In genomic region chr19:942133-942645, GRCh38 we compare ENCODE assay signal across 30 cellular contexts. TPM values are rescaled to one million over a fixed set of nuclear protein-coding genes. Genes with fewer than 3 reads are reported as not detected.
DNase-seq lines count a peak whose midpoint lies in the region; ATAC-seq and TF ChIP-seq lines count a peak whose summit lies in the region.
"Had no signal": no experiment of that assay in that cellular context is flagged by ENCODE, and none has a peak within 500 bp of the region (broad histone marks: within the 10 kb centered on the region; RNA-seq: fewer than 3 reads in every experiment).

No MANE protein-coding gene starts in this region.

- DNase-seq in cardiac muscle cell (ENCODE audit: low read depth in 1 of 2, low spot score in 1 of 2): no peak
- no peak for DNase-seq in left cardiac atrium
- no peak for DNase-seq in PC-3
- DNase-seq in dermis blood vessel endothelial cell: peak; percentile 69
- no peak for DNase-seq in stimulated activated effector memory CD8-positive, alpha-beta T cell treated with anti-CD3 and anti-CD28 coated beads, Interleukin-12 subunit alpha, Interleukin-12 subunit beta, amount 100 ng/mL, for 72 hours (ENCODE audit: low spot score in 2 of 2)
- DNase-seq in transverse colon: no peak
- no peak for DNase-seq in T-helper 2 cell
- DNase-seq: 8988T; C1 segment of cervical spinal cord; Caco-2; CD4-positive, alpha-beta memory T cell; EL; GDM1; HCEC 1CT; NCI-H1048; NCI-H1417; NCI-H1694; NCI-H2081; NCI-H2171; NCI-H226; NCI-H510A; NCI-H69; Peyer's patch; SHP77 treated with DMSO at 0.1 percent for 48 hours; SW 1271 had no signal

- H3K36me3 ChIP-seq in cardiac muscle cell: peaks cover 4% of the 10 kb centered on the region
- no peaks in the 10 kb centered on the region for H3K36me3 ChIP-seq in PC-3 (ENCODE audit: low read depth, low read length)
- H3K36me3 ChIP-seq in transverse colon: no peaks in the 10 kb centered on the region
- H3K36me3 ChIP-seq: Peyer's patch had no signal

- H3K27ac ChIP-seq in cardiac muscle cell (peak overlapping the region; percentile 34), PC-3 (ENCODE audit: low read length) (no peak overlapping the region), transverse colon (no peak overlapping the region)
- H3K27ac ChIP-seq: KMS-11, Peyer's patch had no signal

- H4K20me1 ChIP-seq in PC-3 (ENCODE audit: low read length): no peaks in the 10 kb centered on the region

- H3K36me3 Mint-ChIP-seq in stimulated activated effector memory CD8-positive, alpha-beta T cell treated with anti-CD3 and anti-CD28 coated beads, Interleukin-12 subunit alpha, Interleukin-12 subunit beta, amount 100 ng/mL, for 72 hours: peaks cover 34% of the 10 kb centered on the region
- H3K36me3 Mint-ChIP-seq: CD4-positive, alpha-beta memory T cell had no signal

- no TSS peak for BruUV-seq in PC-3 (replicated peaks; lab: Mats Ljungman, UMichigan)

- CTCF ChIA-PET in PC-3 (lab: Charles Lee): no interaction called here

- H3K4me3 ChIP-seq in cardiac muscle cell (no peak overlapping the region), PC-3 (ENCODE audit: low read length) (peak overlapping the region; percentile 64; the same call in 1 of the 2 replicates), transverse colon (no peak overlapping the region)
- H3K4me3 ChIP-seq: GM12878 had no signal

- no peak overlapping the region for H3K27ac Mint-ChIP-seq in stimulated activated effector memory CD8-positive, alpha-beta T cell treated with anti-CD3 and anti-CD28 coated beads, Interleukin-12 subunit alpha, Interleukin-12 subunit beta, amount 100 ng/mL, for 72 hours

- H3K27me3 ChIP-seq in cardiac muscle cell (no peaks in the 10 kb centered on the region), PC-3 (ENCODE audit: low read length) (no peaks in the 10 kb centered on the region), transverse colon (no peaks in the 10 kb centered on the region)
- H3K27me3 ChIP-seq: Peyer's patch had no signal

- no peak overlapping the region for H2AFZ ChIP-seq in PC-3 (ENCODE audit: low read length)

- no peak for TF ChIP-seq CTCF in cardiac muscle cell (IDR thresholded peaks at IDR 0.05; ENCODE audit: low read depth, low read length)
- no peak for TF ChIP-seq CTCF in PC-3 (conservative IDR thresholded peaks at IDR 0.05; ENCODE audit: low read depth, low read length)
- no peak for TF ChIP-seq CTCF in transverse colon (IDR thresholded peaks at IDR 0.05)

- peak overlapping the region; percentile 69 for H3K4me3 Mint-ChIP-seq in stimulated activated effector memory CD8-positive, alpha-beta T cell treated with anti-CD3 and anti-CD28 coated beads, Interleukin-12 subunit alpha, Interleukin-12 subunit beta, amount 100 ng/mL, for 72 hours

- 89% methylated on average over 28 of the region's 32 CpGs; no CpG with 5 or more reads in 1 of the 2 donors for WGBS in transverse colon (ENCODE audit: low coverage in 1 of 2), 2 donors

- in situ Hi-C loops in transverse colon (cut with MboI; ENCODE audit: low pct_ligation_motif_present in 1 of 4, low pct_unique_long_range_greater_than_20kb in 1 of 4, low sequenced_read_pairs in 3 of 4): no loop called here

- H3K79me2 ChIP-seq in PC-3 (ENCODE audit: low read length): peaks cover 4% of the 10 kb centered on the region; the same call in 1 of the 2 replicates

- H3K9me2 ChIP-seq in PC-3 (replicated peaks; ENCODE audit: low read length): no peaks in the 10 kb centered on the region

- no peaks in the 10 kb centered on the region for H3K9me3 ChIP-seq in cardiac muscle cell (ENCODE audit: low read depth)
- no peaks in the 10 kb centered on the region for H3K9me3 ChIP-seq in PC-3 (ENCODE audit: low read length)
- no peaks in the 10 kb centered on the region for H3K9me3 ChIP-seq in transverse colon
- H3K9me3 ChIP-seq: Caco-2, Peyer's patch had no signal

- intact Hi-C loops in left cardiac atrium (cut with DNase I) (no loop called here), PC-3 (cut with micrococcal nuclease) (no loop called here), transverse colon (cut with DNase I; ENCODE audit: low total_unique reads) (no loop called here)

- H3K4me1 Mint-ChIP-seq in stimulated activated effector memory CD8-positive, alpha-beta T cell treated with anti-CD3 and anti-CD28 coated beads, Interleukin-12 subunit alpha, Interleukin-12 subunit beta, amount 100 ng/mL, for 72 hours: peaks cover 28% of the 10 kb centered on the region

- peak overlapping the region; percentile 85 for H3K4me2 ChIP-seq in PC-3 (ENCODE audit: low read length)

- H3K9ac ChIP-seq in PC-3 (ENCODE audit: low read length): no peak overlapping the region

- ATAC-seq in left cardiac atrium (no peak), PC-3 (no peak), GM21825 (IDR thresholded peaks at IDR 0.05; ENCODE audit: unreplicated experiment) (no peak)
- ATAC-seq in stimulated activated effector memory CD8-positive, alpha-beta T cell treated with anti-CD3 and anti-CD28 coated beads, Interleukin-12 subunit alpha, Interleukin-12 subunit beta, amount 100 ng/mL, for 72 hours: no peak
- ATAC-seq: GM12878 had no signal

- no peak for TF ChIP-seq POLR2A in transverse colon (IDR thresholded peaks at IDR 0.05)

- no peaks in the 10 kb centered on the region for H3K4me1 ChIP-seq in cardiac muscle cell (ENCODE audit: low read depth)
- H3K4me1 ChIP-seq in PC-3 (ENCODE audit: insufficient read depth, low read length): peaks cover 17% of the 10 kb centered on the region; the same call in 1 of the 2 replicates
- peaks cover 11 to 43% (median 24%) of the 10 kb centered on the region in 4 donors for H3K4me1 ChIP-seq in transverse colon

- H3K9me3 Mint-ChIP-seq in stimulated activated effector memory CD8-positive, alpha-beta T cell treated with anti-CD3 and anti-CD28 coated beads, Interleukin-12 subunit alpha, Interleukin-12 subunit beta, amount 100 ng/mL, for 72 hours: no peaks in the 10 kb centered on the region

- POLR2A ChIA-PET in PC-3 (lab: Charles Lee; ENCODE audit: unreplicated experiment): no interaction called here

- no peaks in the 10 kb centered on the region for H3F3A ChIP-seq in PC-3 (ENCODE audit: low read length, unreplicated experiment)

- TF ChIP-seq EP300 in transverse colon (IDR thresholded peaks at IDR 0.05; ENCODE audit: low read depth): no peak

RNA-seq across cellular contexts. Expression of gene ARID3A, which starts 16.4 kb away (rescaled TPM):
- 59.7 and 62.3 TPM in 2 replicates for total RNA-seq in cardiac muscle cell
- 39.1 and 48.7 TPM in 2 replicates for polyA plus RNA-seq in cardiac muscle cell
- 1 to 10 TPM; 5.3 to 5.8 TPM for total RNA-seq in left cardiac atrium
- 5.6 and 13.9 TPM in 2 replicates for total RNA-seq in PC-3 (2014; rRNA removed)
- total RNA-seq in dermis blood vessel endothelial cell: 9.0 and 9.7 TPM in 2 replicates
- total RNA-seq in transverse colon: 1 to 10 TPM; 2.2 to 8.7 (median 4.3) TPM

RNA-seq across cellular contexts. Expression of gene KISS1R, which starts 25.1 kb away (rescaled TPM):
- total RNA-seq in cardiac muscle cell: 0.46 and 1.2 TPM in 2 replicates
- polyA plus RNA-seq in cardiac muscle cell: 1.9 and 3.2 TPM in 2 replicates
- total RNA-seq in left cardiac atrium: not detected
- total RNA-seq in PC-3 (2014; rRNA removed): 1.2 and 3.9 TPM in 2 replicates
- not detected in 2 replicates for total RNA-seq in dermis blood vessel endothelial cell
- total RNA-seq in transverse colon: not detected
- total RNA-seq: HT1080, Peyer's patch had no signal

RNA-seq across cellular contexts. Expression of gene R3HDM4, which starts 29.2 kb away (rescaled TPM):
- total RNA-seq in cardiac muscle cell (60.3 and 66.2 TPM in 2 replicates), left cardiac atrium (10 to 100 TPM; 18.3 to 31.6 TPM), PC-3 (2014; rRNA removed) (34.0 and 44.9 TPM in 2 replicates), dermis blood vessel endothelial cell (36.9 and 47.0 TPM in 2 replicates), transverse colon (10 to 100 TPM; 43.8 to 49.4 (median 46.7) TPM)
- 82.1 and 86.7 TPM in 2 replicates for polyA plus RNA-seq in cardiac muscle cell

RNA-seq across cellular contexts. Expression of gene WDR18, which starts 42.0 kb away (rescaled TPM):
- total RNA-seq in cardiac muscle cell (136 and 143 TPM in 2 replicates), left cardiac atrium (10 to 100 TPM; 16.2 to 17.2 TPM), PC-3 (2014; rRNA removed) (56.7 and 99.6 TPM in 2 replicates), dermis blood vessel endothelial cell (69.9 and 83.3 TPM in 2 replicates), transverse colon (10 to 100 TPM; 23.1 to 47.4 (median 39.0) TPM)
- polyA plus RNA-seq in cardiac muscle cell: 241 and 262 TPM in 2 replicates

RNA-seq across cellular contexts. Expression of gene RNU6-9, which starts 48.9 kb away (rescaled TPM):
- not detected in 2 replicates for total RNA-seq in cardiac muscle cell
- not detected in 2 replicates for polyA plus RNA-seq in cardiac muscle cell
- not detected for total RNA-seq in left cardiac atrium
- not detected in 2 replicates for total RNA-seq in PC-3 (2014; rRNA removed)
- not detected in 2 replicates for total RNA-seq in dermis blood vessel endothelial cell
- total RNA-seq in transverse colon: not detected
- total RNA-seq: Caco-2; CD4-positive, alpha-beta memory T cell; GM12878; H1; HT1080; Peyer's patch had no signal
- polyA plus RNA-seq: CD4-positive, alpha-beta memory T cell; GM12878; H1 had no signal
